In genomic region chr9:127112683-127113539, GRCh38 we compare ENCODE assay signal across 16 cellular contexts. TPM values are rescaled to one million over a fixed set of nuclear protein-coding genes. Genes with fewer than 3 reads are reported as not detected.
A peak's percentile ranks its signal among the peaks of the same experiment; 100 is the strongest.
DNase-seq lines count a peak whose midpoint lies in the region; TF ChIP-seq lines count a peak whose summit lies in the region.
"Had no signal": no experiment of that assay in that cellular context is flagged by ENCODE, and none has a peak within 500 bp of the region (broad histone marks: within the 10 kb centered on the region; RNA-seq: fewer than 3 reads in every experiment).

No MANE protein-coding gene starts in this region.

- H3K4me1 ChIP-seq in Caco-2, result peaks cover 8% of the 10 kb centered on the region
- H3K4me1 ChIP-seq in Peyer's patch, result peaks cover 0 to 18% (median 0%) of the 10 kb centered on the region in 4 donors

- no peak for TF ChIP-seq POLR2A in Peyer's patch (IDR thresholded peaks at IDR 0.05)

- no TSS peak for BruUV-seq in Caco-2 (replicated peaks; lab: Mats Ljungman, UMichigan)

- H3K27me3 ChIP-seq in Caco-2 (replicated peaks; ENCODE audit: control insufficient read depth, insufficient read depth, low read length), result no peaks in the 10 kb centered on the region
- no peaks in the 10 kb centered on the region for H3K27me3 ChIP-seq in Peyer's patch
- H3K27me3 ChIP-seq: esophagus muscularis mucosa had no signal

- no peaks in the 10 kb centered on the region for H3K27me3 Mint-ChIP-seq in neural crest cell (ENCODE audit: low read depth)
- no peaks in the 10 kb centered on the region for H3K27me3 Mint-ChIP-seq in Caco-2 (ENCODE audit: insufficient read depth, unreplicated experiment)
- H3K27me3 Mint-ChIP-seq: activated B cell treated with CpG ODN at 0.5 μM for 24 hours; activated CD8-positive, alpha-beta memory T cell treated with anti-CD3 and anti-CD28 coated beads, Interleukin-2, amount 10 ng/mL, durations not matched to agents 7 days and 5 days had no signal

- H3K36me3 ChIP-seq in Caco-2 (ENCODE audit: control insufficient read depth, insufficient read depth, low read length) (peaks cover 1% of the 10 kb centered on the region; the same call in 1 of the 2 replicates), Peyer's patch (peaks cover 0 to 1% (median 0%) of the 10 kb centered on the region in 3 donors)

- H3K27ac ChIP-seq in epithelial cell of prostate, result peak overlapping the region; percentile 1
- H3K27ac ChIP-seq in Peyer's patch, result peak overlapping the region in 2 of 4 donors; percentile 19 to 61

- CTCF ChIA-PET in Caco-2 (lab: Charles Lee), result no interaction called here

- no peaks in the 10 kb centered on the region for H3K9me3 ChIP-seq in Caco-2
- no peaks in the 10 kb centered on the region for H3K9me3 ChIP-seq in Peyer's patch
- H3K9me3 ChIP-seq: esophagus muscularis mucosa had no signal

- H3K4me1 Mint-ChIP-seq in neural crest cell, result peaks cover 20% of the 10 kb centered on the region
- peaks cover 17% of the 10 kb centered on the region for H3K4me1 Mint-ChIP-seq in Caco-2 (ENCODE audit: low read depth, unreplicated experiment)

- H3K36me3 Mint-ChIP-seq in neural crest cell (ENCODE audit: low read depth) (peaks cover 4% of the 10 kb centered on the region), Caco-2 (ENCODE audit: insufficient read depth, unreplicated experiment) (no peaks in the 10 kb centered on the region)
- H3K36me3 Mint-ChIP-seq: activated CD8-positive, alpha-beta memory T cell treated with anti-CD3 and anti-CD28 coated beads, Interleukin-2, amount 10 ng/mL, durations not matched to agents 7 days and 5 days had no signal

- POLR2A ChIA-PET in Caco-2 (lab: Charles Lee), result no interaction called here

- no peak overlapping the region for H3K4me3 ChIP-seq in Caco-2 (ENCODE audit: low read depth, low read length)
- no peak overlapping the region for H3K4me3 ChIP-seq in Peyer's patch
- H3K4me3 ChIP-seq: esophagus muscularis mucosa had no signal

- H3K4me3 Mint-ChIP-seq in neural crest cell, result no peak overlapping the region
- no peak overlapping the region for H3K4me3 Mint-ChIP-seq in Caco-2 (ENCODE audit: unreplicated experiment)
- H3K4me3 Mint-ChIP-seq: activated B cell treated with CpG ODN at 0.5 μM for 24 hours; activated CD8-positive, alpha-beta memory T cell treated with anti-CD3 and anti-CD28 coated beads, Interleukin-2, amount 10 ng/mL, durations not matched to agents 7 days and 5 days; naive thymus-derived CD8-positive, alpha-beta T cell had no signal

- TF ChIP-seq CTCF in neural crest cell (conservative IDR thresholded peaks at IDR 0.05) (no peak), Caco-2 (IDR thresholded peaks at IDR 0.05; ENCODE audit: insufficient read depth in 1 of 2, low read depth in 1 of 2, low read length in 1 of 2, severe bottlenecking in 1 of 2, unreplicated experiment in 1 of 2) (no peak), Peyer's patch (IDR thresholded peaks at IDR 0.05) (no peak)

- intact Hi-C loops in Caco-2 (cut with micrococcal nuclease; ENCODE audit: unreplicated experiment), result no loop called here

- H3K9me3 Mint-ChIP-seq in neural crest cell (no peaks in the 10 kb centered on the region), Caco-2 (ENCODE audit: unreplicated experiment) (no peaks in the 10 kb centered on the region)
- H3K9me3 Mint-ChIP-seq: activated B cell treated with CpG ODN at 0.5 μM for 24 hours; naive thymus-derived CD8-positive, alpha-beta T cell had no signal

- H3K27ac Mint-ChIP-seq in neural crest cell (ENCODE audit: unreplicated experiment) (peak overlapping the region; percentile 25), Caco-2 (ENCODE audit: unreplicated experiment) (no peak overlapping the region)
- H3K27ac Mint-ChIP-seq: activated B cell treated with CpG ODN at 0.5 μM for 24 hours; activated CD8-positive, alpha-beta memory T cell treated with anti-CD3 and anti-CD28 coated beads, Interleukin-2, amount 10 ng/mL, durations not matched to agents 7 days and 5 days; naive thymus-derived CD8-positive, alpha-beta T cell had no signal

- DNase-seq in Daoy (ENCODE audit: low read depth) (peak; percentile 72), NCI-H2029 (lab: John Stamatoyannopoulos, UW) (peak; percentile 78), epithelial cell of prostate (ENCODE audit: low read depth, low spot score) (peak; percentile 26), neural crest cell (ENCODE audit: low read depth, low spot score) (no peak), Caco-2 (no peak), NCI-H446 treated with DMSO at 0.1 percent for 48 hours (lab: John Stamatoyannopoulos, UW) (no peak), NCI-H510A (lab: John Stamatoyannopoulos, UW) (no peak), Peyer's patch (no peak)
- DNase-seq: activated B cell treated with CpG ODN at 0.5 μM for 24 hours; activated CD8-positive, alpha-beta memory T cell treated with anti-CD3 and anti-CD28 coated beads, Interleukin-2, amount 10 ng/mL, durations not matched to agents 7 days and 5 days; activated effector memory CD4-positive, alpha-beta T cell treated with anti-CD3 and anti-CD28 coated beads, Interleukin-2, amount 50 U/mL, for 16 hours; NCI-H2107; stimulated activated CD4-positive, alpha-beta T cell treated with anti-CD3 and anti-CD28 coated beads, Interleukin-2, amount 100 ng/mL, for 24 hours; stimulated activated CD8-positive, alpha-beta memory T cell treated with anti-CD3 and anti-CD28 coated beads, Interleukin-4, amount 100 ng/mL, for 48 hours had no signal

RNA-seq across cellular contexts. Expression of gene ANGPTL2, which starts 9.5 kb away (rescaled TPM):
- 12.4 and 18.6 TPM in 2 replicates for total RNA-seq in Daoy (2014; rRNA removed; shearing (Covaris generic))
- 17.9 and 19.2 TPM in 2 replicates for total RNA-seq in neural crest cell
- not detected in 2 replicates for total RNA-seq in Caco-2 (2022)
- total RNA-seq in Peyer's patch, result 10 to 100 TPM in 3 of 4 donors, 1 to 10 TPM in 1; 2.8 to 14.0 (median 11.3) TPM
- total RNA-seq: activated B cell treated with CpG ODN at 0.5 μM for 24 hours; activated CD8-positive, alpha-beta memory T cell treated with anti-CD3 and anti-CD28 coated beads, Interleukin-2, amount 10 ng/mL, durations not matched to agents 7 days and 5 days; naive thymus-derived CD8-positive, alpha-beta T cell had no signal

Comparison
In these comparisons a context has a peak if more than half of its experiments do, and no peak if none do; other contexts are left out.
1. DNase-seq: peak in Daoy (single experiment), NCI-H2029 (single experiment) and epithelial cell of prostate (single experiment); none in neural crest cell (single experiment), Caco-2 (0 of 2), NCI-H446 treated with DMSO at 0.1 percent for 48 hours (single experiment), NCI-H510A (single experiment) and Peyer's patch (0 of 3).